Comparison of ENCODE assay signal across 23 cellular contexts in genomic region chr7:111439977-111440376, GRCh38.
"Had no signal": no experiment of that assay in that cellular context is flagged by ENCODE, and none has a peak within 500 bp of the region (broad histone marks: within the 10 kb centered on the region; RNA-seq: fewer than 3 reads in every experiment).

No MANE protein-coding gene starts in this region.

- H3K4me1 ChIP-seq: gastroesophageal sphincter, neural progenitor cell, suprapubic skin had no signal

- DNase-seq: activated CD4-positive, alpha-beta T cell treated with anti-CD3 and anti-CD28 coated beads, Interleukin-2, amount 10 ng/mL, durations not matched to agents 24 days and 14 days; activated CD4-positive, CD25-positive, alpha-beta regulatory T cell; activated CD8-positive, alpha-beta memory T cell treated with anti-CD3 and anti-CD28 coated beads, Interleukin-2, amount 50 U/mL, for 48 hours; activated CD8-positive, alpha-beta T cell treated with anti-CD3 and anti-CD28 coated beads, Interleukin-2, amount 10 ng/mL, durations not matched to agents 7 days and 5 days; activated gamma-delta T cell treated with Interleukin-2 at 50 U/mL for 16 hours; amygdala; brain microvascular endothelial cell; cortex of kidney; effector CD8-positive, alpha-beta T cell; ovary; stimulated activated CD4-positive, alpha-beta T cell treated with anti-CD3 and anti-CD28 coated beads, Interleukin-15, amount 100 ng/mL, for 24 hours; stimulated activated CD4-positive, alpha-beta T cell treated with anti-CD3 and anti-CD28 coated beads, Interleukin-4, amount 100 ng/mL, for 24 hours; stimulated activated CD8-positive, alpha-beta memory T cell treated with anti-CD3 and anti-CD28 coated beads, Interleukin-4, amount 100 ng/mL, for 48 hours; stimulated activated naive CD8-positive, alpha-beta T cell treated with anti-CD3 and anti-CD28 coated beads, Interleukin-15, Interleukin-2, amounts not matched to agents 100 U/mL and 50 U/mL, for 24 hours; trophoblast cell had no signal

- H3K4me3 Mint-ChIP-seq: activated CD4-positive, alpha-beta T cell treated with anti-CD3 and anti-CD28 coated beads, Interleukin-2, amount 10 ng/mL, durations not matched to agents 24 days and 14 days; activated CD8-positive, alpha-beta T cell treated with anti-CD3 and anti-CD28 coated beads, Interleukin-2, amount 10 ng/mL, durations not matched to agents 7 days and 5 days; activated naive CD8-positive, alpha-beta T cell; central memory CD8-positive, alpha-beta T cell; neural progenitor cell; T-helper 2 cell treated with Interferon-gamma antibody and Interleukin-4, amounts not matched to agents 5 μg/mL and 100 μg/mL, for 36 hours had no signal

- H3K9ac ChIP-seq: neural progenitor cell had no signal

- ATAC-seq: activated CD8-positive, alpha-beta T cell treated with anti-CD3 and anti-CD28 coated beads, Interleukin-2, amount 10 ng/mL, durations not matched to agents 7 days and 5 days; gastroesophageal sphincter; left lobe of liver; stimulated activated naive CD8-positive, alpha-beta T cell treated with anti-CD3 and anti-CD28 coated beads, Interleukin-15, Interleukin-2, amounts not matched to agents 100 U/mL and 50 U/mL, for 24 hours had no signal

- H3K27ac ChIP-seq: gastroesophageal sphincter, neural progenitor cell, ovary, skin epidermis, suprapubic skin had no signal

- H3K4me1 Mint-ChIP-seq: activated CD4-positive, alpha-beta T cell treated with anti-CD3 and anti-CD28 coated beads, Interleukin-2, amount 10 ng/mL, durations not matched to agents 24 days and 14 days; central memory CD8-positive, alpha-beta T cell had no signal

- H3K4me2 ChIP-seq: neural progenitor cell had no signal

- H3K27me3 Mint-ChIP-seq: activated CD4-positive, alpha-beta T cell treated with anti-CD3 and anti-CD28 coated beads, Interleukin-2, amount 10 ng/mL, durations not matched to agents 24 days and 14 days; activated naive CD8-positive, alpha-beta T cell; central memory CD8-positive, alpha-beta T cell had no signal

- H3K36me3 ChIP-seq: brain microvascular endothelial cell, gastroesophageal sphincter, neural progenitor cell, ovary, suprapubic skin had no signal

- H3K9me3 ChIP-seq: gastroesophageal sphincter, ovary, suprapubic skin had no signal

- H3K27me3 ChIP-seq: brain microvascular endothelial cell, gastroesophageal sphincter, neural progenitor cell, ovary, suprapubic skin had no signal

- H3K4me3 ChIP-seq: gastroesophageal sphincter, neural progenitor cell, ovary, skin epidermis, suprapubic skin had no signal

- H2AFZ ChIP-seq: neural progenitor cell had no signal

- H3K27ac Mint-ChIP-seq: activated CD4-positive, alpha-beta T cell treated with anti-CD3 and anti-CD28 coated beads, Interleukin-2, amount 10 ng/mL, durations not matched to agents 24 days and 14 days; activated CD8-positive, alpha-beta T cell treated with anti-CD3 and anti-CD28 coated beads, Interleukin-2, amount 10 ng/mL, durations not matched to agents 7 days and 5 days; activated naive CD8-positive, alpha-beta T cell; neural progenitor cell; T-helper 2 cell treated with Interferon-gamma antibody and Interleukin-4, amounts not matched to agents 5 μg/mL and 100 μg/mL, for 36 hours had no signal
